In genomic region chr17:42679492-42680330, GRCh38 we compare ENCODE assay signal across 1 cellular context.
TF ChIP-seq lines count a peak whose summit lies in the region.

No MANE protein-coding gene starts in this region.

TF ChIP-seq in K562, 482 proteins besides CTCF, POLR2A, EP300 and RAD21 (continued from another document and continues in another):
- TF ChIP-seq REST (CRISPR knock-in tag; IDR thresholded peaks at IDR 0.05; ENCODE audit: low read depth) (0 out of 2 replicates have a peak, but pooled peaks have one; percentile 51), ZNF316 (IDR thresholded peaks at IDR 0.05) (no peak), USF1 (CRISPR knock-in tag; IDR thresholded peaks at IDR 0.05) (no peak; the same call in 1 of the 2 replicates), MBD2 (IDR thresholded peaks at IDR 0.05; ENCODE audit: borderline replicate concordance, low read depth) (no peak), CEBPB (tag; IDR thresholded peaks at IDR 0.05) (no peak), ZNF274 (IDR thresholded peaks at IDR 0.05; ENCODE audit: borderline replicate concordance, low read depth, low read length) (no peak), RBM22 (IDR thresholded peaks at IDR 0.05; ENCODE audit: low read depth, low read length, poor library complexity, severe bottlenecking) (peak; percentile 55), POLR2AphosphoS2 (IDR thresholded peaks at IDR 0.05; ENCODE audit: low read length) (no peak), TCF15 (CRISPR knock-in tag; IDR thresholded peaks at IDR 0.05) (0 out of 2 replicates have a peak, but pooled peaks have one; percentile 18), PATZ1 (CRISPR knock-in tag; IDR thresholded peaks at IDR 0.05; ENCODE audit: borderline replicate concordance) (no peak), KAT7 (CRISPR knock-in tag; IDR thresholded peaks at IDR 0.05; ENCODE audit: borderline replicate concordance) (peak; percentile 90; the same call in 1 of the 2 replicates), ATF3 (IDR thresholded peaks at IDR 0.05) (no peak), ATF3 (CRISPR knock-in tag; conservative IDR thresholded peaks at IDR 0.05) (no peak), AFF1 (IDR thresholded peaks at IDR 0.05; ENCODE audit: low read depth in 1 of 2, partially characterized antibody in 2 of 2) (no peak), ZBTB11 (CRISPR knock-in tag; IDR thresholded peaks at IDR 0.05) (no peak), FOSL1 (tag; conservative IDR thresholded peaks at IDR 0.05) (no peak), GTF2E2 (tag; IDR thresholded peaks at IDR 0.05) (no peak; the same call in 1 of the 2 replicates), ZNF764 (CRISPR knock-in tag; IDR thresholded peaks at IDR 0.05; ENCODE audit: low read depth) (no peak), KDM5B (IDR thresholded peaks at IDR 0.05; ENCODE audit: insufficient replicate concordance, low read depth, low read length) (no peak), ZKSCAN8 (CRISPR knock-in tag; IDR thresholded peaks at IDR 0.05) (no peak), MLX (CRISPR knock-in tag; conservative IDR thresholded peaks at IDR 0.05) (no peak), ZNF707 (CRISPR knock-in tag; conservative IDR thresholded peaks at IDR 0.05) (no peak), UBTF (IDR thresholded peaks at IDR 0.05; ENCODE audit: borderline replicate concordance in 1 of 2, low read depth in 2 of 2, low read length in 2 of 2) (peak; percentile 53 to 87; a peak in 3 of 4 replicates), ZNF217 (CRISPR knock-in tag; IDR thresholded peaks at IDR 0.05) (no peak), TCFL5 (CRISPR knock-in tag; conservative IDR thresholded peaks at IDR 0.05) (no peak), ZBTB2 (IDR thresholded peaks at IDR 0.05) (no peak), FOS (IDR thresholded peaks at IDR 0.05; ENCODE audit: extremely low read depth, insufficient read length) (no peak), RFX7 (CRISPR knock-in tag; IDR thresholded peaks at IDR 0.05) (no peak), CREB1 (IDR thresholded peaks at IDR 0.05) (peak; percentile 41; the same call in 1 of the 2 replicates), CREB1 (CRISPR knock-in tag; IDR thresholded peaks at IDR 0.05) (peak; percentile 88), POLR3A (IDR thresholded peaks at IDR 0.05; ENCODE audit: borderline replicate concordance, extremely low read depth, insufficient read depth, insufficient read length) (no peak), DEAF1 (CRISPR knock-in tag; IDR thresholded peaks at IDR 0.05) (no peak), ETV5 (CRISPR knock-in tag; IDR thresholded peaks at IDR 0.05; ENCODE audit: low read depth) (peak; percentile 82), PML (IDR thresholded peaks at IDR 0.05; ENCODE audit: low read length) (no peak), KLF16 (IDR thresholded peaks at IDR 0.05) (no peak), LEF1 (IDR thresholded peaks at IDR 0.05) (no peak), ZNF830 (CRISPR knock-in tag; IDR thresholded peaks at IDR 0.05) (no peak), E2F3 (CRISPR knock-in tag; IDR thresholded peaks at IDR 0.05) (no peak), STAT5B (CRISPR knock-in tag; IDR thresholded peaks at IDR 0.05) (no peak)
